In genomic region chr4:147916351-147916750, GRCh38 we compare ENCODE assay signal across 27 cellular contexts.
DNase-seq lines count a peak whose midpoint lies in the region; ATAC-seq and TF ChIP-seq lines count a peak whose summit lies in the region.
"Had no signal": no experiment of that assay in that cellular context is flagged by ENCODE, and none has a peak within 500 bp of the region (broad histone marks: within the 10 kb centered on the region; RNA-seq: fewer than 3 reads in every experiment).

No MANE protein-coding gene starts in this region.

- peak; percentile 86 for DNase-seq in fibroblast of gingiva (ENCODE audit: low read depth)
- DNase-seq in renal cortical epithelial cell (ENCODE audit: low read depth) = peak; percentile 40
- no peak for DNase-seq in activated CD4-positive, CD25-positive, alpha-beta regulatory T cell (lab: John Stamatoyannopoulos, UW)
- no peak for DNase-seq in NCI-H69 (lab: John Stamatoyannopoulos, UW)
- DNase-seq in activated CD4-positive, alpha-beta memory T cell treated with anti-CD3 and anti-CD28 coated beads for 36 hours = no peak
- DNase-seq: activated CD4-positive, alpha-beta T cell treated with anti-CD3 and anti-CD28 coated beads, Interleukin-2, amount 10 ng/mL, durations not matched to agents 24 days and 14 days; DMS79 treated with DMSO at 0.1 percent for 48 hours; immature natural killer cell; IMR-90; left ventricle myocardium superior; mucosa of descending colon; NCI-H1436 treated with DMSO at 0.1 percent for 48 hours; NCI-H524; psoas muscle; spleen; stimulated activated CD4-positive, alpha-beta T cell treated with anti-CD3 and anti-CD28 coated beads, Interleukin-4, amount 100 ng/mL, for 1 hour; stimulated activated naive CD4-positive, alpha-beta T cell; T-helper 17 cell; thyroid gland had no signal

- H3K27ac Mint-ChIP-seq in activated CD4-positive, alpha-beta memory T cell treated with anti-CD3 and anti-CD28 coated beads for 36 hours = no peak overlapping the region
- H3K27ac Mint-ChIP-seq: activated CD4-positive, alpha-beta T cell treated with anti-CD3 and anti-CD28 coated beads, Interleukin-2, amount 10 ng/mL, durations not matched to agents 24 days and 14 days; activated naive CD4-positive, alpha-beta T cell treated with anti-CD3 and anti-CD28 coated beads, Interleukin-2, amount 50 U/mL, for 72 hours; brain; immature natural killer cell; T-helper 17 cell had no signal

- H3K9me3 Mint-ChIP-seq in activated CD4-positive, alpha-beta memory T cell treated with anti-CD3 and anti-CD28 coated beads for 36 hours = no peaks in the 10 kb centered on the region
- H3K9me3 Mint-ChIP-seq: activated CD4-positive, alpha-beta T cell treated with anti-CD3 and anti-CD28 coated beads, Interleukin-2, amount 10 ng/mL, durations not matched to agents 24 days and 14 days; activated naive CD4-positive, alpha-beta T cell treated with anti-CD3 and anti-CD28 coated beads, Interleukin-2, amount 50 U/mL, for 72 hours; brain; immature natural killer cell; neural crest cell had no signal

- CTCF ChIA-PET in activated CD4-positive, alpha-beta memory T cell treated with anti-CD3 and anti-CD28 coated beads for 36 hours (lab: Charles Lee) = interaction anchor here (1.6 to 2.3 kb wide), 2 partner anchors 9 to 50 kb away, joined by 4 to 9 read pairs; no protein-coding TSS in a partner anchor

- ATAC-seq in HG02840 (IDR thresholded peaks at IDR 0.05; ENCODE audit: low FRiP score, unreplicated experiment) = no peak
- ATAC-seq: activated naive CD4-positive, alpha-beta T cell treated with anti-CD3 and anti-CD28 coated beads, Interleukin-2, amount 50 U/mL, for 72 hours; left ventricle myocardium superior; mucosa of descending colon; psoas muscle; T-helper 17 cell had no signal

- H3K4me1 Mint-ChIP-seq in activated CD4-positive, alpha-beta memory T cell treated with anti-CD3 and anti-CD28 coated beads for 36 hours (ENCODE audit: low read depth) = no peaks in the 10 kb centered on the region
- H3K4me1 Mint-ChIP-seq: activated CD4-positive, alpha-beta T cell treated with anti-CD3 and anti-CD28 coated beads, Interleukin-2, amount 10 ng/mL, durations not matched to agents 24 days and 14 days; brain; immature natural killer cell; neural crest cell; T-helper 17 cell had no signal

- H3K36me3 Mint-ChIP-seq in activated CD4-positive, alpha-beta memory T cell treated with anti-CD3 and anti-CD28 coated beads for 36 hours = peaks cover 5% of the 10 kb centered on the region
- H3K36me3 Mint-ChIP-seq: activated naive CD4-positive, alpha-beta T cell treated with anti-CD3 and anti-CD28 coated beads, Interleukin-2, amount 50 U/mL, for 72 hours; brain had no signal

- POLR2A ChIA-PET in activated CD4-positive, alpha-beta memory T cell treated with anti-CD3 and anti-CD28 coated beads for 36 hours (lab: Charles Lee) = no interaction called here

- H3K27ac ChIP-seq in C4-2B = peak overlapping the region; percentile 38; the same call in 1 of the 2 replicates
- H3K27ac ChIP-seq in VCaP = peak overlapping the region; percentile 90
- H3K27ac ChIP-seq: psoas muscle, RWPE1, SK-N-MC, spleen, thyroid gland had no signal

- intact Hi-C loops in activated CD4-positive, alpha-beta memory T cell treated with anti-CD3 and anti-CD28 coated beads for 36 hours (cut with micrococcal nuclease) = no loop called here

- no peaks in the 10 kb centered on the region for H3K27me3 Mint-ChIP-seq in activated CD4-positive, alpha-beta memory T cell treated with anti-CD3 and anti-CD28 coated beads for 36 hours
- H3K27me3 Mint-ChIP-seq: activated CD4-positive, alpha-beta T cell treated with anti-CD3 and anti-CD28 coated beads, Interleukin-2, amount 10 ng/mL, durations not matched to agents 24 days and 14 days; T-helper 17 cell had no signal

- TF ChIP-seq CTCF in C4-2B (conservative IDR thresholded peaks at IDR 0.05) (no peak), VCaP (conservative IDR thresholded peaks at IDR 0.05) (no peak)

- H3K4me3 Mint-ChIP-seq in activated CD4-positive, alpha-beta memory T cell treated with anti-CD3 and anti-CD28 coated beads for 36 hours = no peak overlapping the region
- H3K4me3 Mint-ChIP-seq: activated CD4-positive, alpha-beta T cell treated with anti-CD3 and anti-CD28 coated beads, Interleukin-2, amount 10 ng/mL, durations not matched to agents 24 days and 14 days; brain; immature natural killer cell; neural crest cell; T-helper 17 cell had no signal

Comparison
In these comparisons a context has a peak if more than half of its experiments do, and no peak if none do; other contexts are left out.
1. DNase-seq: peak in fibroblast of gingiva (single experiment) and renal cortical epithelial cell (single experiment); none in activated CD4-positive, CD25-positive, alpha-beta regulatory T cell (0 of 4), NCI-H69 (single experiment) and activated CD4-positive, alpha-beta memory T cell treated with anti-CD3 and anti-CD28 coated beads for 36 hours (single experiment).